ENCODE assay signal across 9 cellular contexts in genomic region chr6:139240161-139241010, GRCh38. TPM values are rescaled to one million over a fixed set of nuclear protein-coding genes. Genes with fewer than 3 reads are reported as not detected.
DNase-seq lines count a peak whose midpoint lies in the region; ATAC-seq and TF ChIP-seq lines count a peak whose summit lies in the region.
"Had no signal": no experiment of that assay in that cellular context is flagged by ENCODE, and none has a peak within 500 bp of the region (broad histone marks: within the 10 kb centered on the region; RNA-seq: fewer than 3 reads in every experiment).

No MANE protein-coding gene starts in this region.

- no peak overlapping the region for H3K4me3 Mint-ChIP-seq in nephron progenitor cell

- no peak for TF ChIP-seq CTCF in nephron progenitor cell (IDR thresholded peaks at IDR 0.05)
- TF ChIP-seq CTCF in foreskin keratinocyte (conservative IDR thresholded peaks at IDR 0.05) = no peak

- DNase-seq in DMS 273 treated with DMSO at 0.1 percent for 48 hours (lab: John Stamatoyannopoulos, UW) = peak; percentile 78
- DNase-seq in NCI-H1105 (lab: John Stamatoyannopoulos, UW) = peak; percentile 56
- peak; percentile 83 for DNase-seq in brain pericyte (ENCODE audit: low read depth, low spot score)
- no peak for DNase-seq in nephron progenitor cell
- no peak for DNase-seq in activated naive CD4-positive, alpha-beta T cell (lab: John Stamatoyannopoulos, UW)
- no peak for DNase-seq in foreskin keratinocyte

- H3K9me3 Mint-ChIP-seq in nephron progenitor cell = peaks cover 7% of the 10 kb centered on the region

- ATAC-seq in GM21619 (IDR thresholded peaks at IDR 0.05; ENCODE audit: unreplicated experiment) = no peak
- ATAC-seq in GM21390 (IDR thresholded peaks at IDR 0.05; ENCODE audit: unreplicated experiment) = no peak
- no peak for ATAC-seq in foreskin keratinocyte

- H3K27ac ChIP-seq in foreskin keratinocyte = no peak overlapping the region

- peak overlapping the region; percentile 24 for H3K27ac Mint-ChIP-seq in nephron progenitor cell

- H3K4me1 ChIP-seq in foreskin keratinocyte = no peaks in the 10 kb centered on the region

- H3K27me3 ChIP-seq in foreskin keratinocyte = no peaks in the 10 kb centered on the region
- H3K27me3 ChIP-seq: dorsolateral prefrontal cortex had no signal

- peaks cover 18% of the 10 kb centered on the region for H3K4me1 Mint-ChIP-seq in nephron progenitor cell

- no peaks in the 10 kb centered on the region for H3K27me3 Mint-ChIP-seq in nephron progenitor cell (ENCODE audit: low read depth, poor library complexity)

- no peaks in the 10 kb centered on the region for H3K36me3 Mint-ChIP-seq in nephron progenitor cell (ENCODE audit: low read depth)

RNA-seq across cellular contexts. Expression of gene TXLNB, which starts 51.4 kb away (rescaled TPM):
- total RNA-seq in foreskin keratinocyte = not detected in 2 replicates
- not detected in 2 replicates for polyA plus RNA-seq in foreskin keratinocyte

Comparison
In these comparisons a context has a peak if more than half of its experiments do, and no peak if none do; other contexts are left out.
1. DNase-seq: peak in DMS 273 treated with DMSO at 0.1 percent for 48 hours (single experiment), NCI-H1105 (single experiment) and brain pericyte (single experiment); none in nephron progenitor cell (single experiment), activated naive CD4-positive, alpha-beta T cell (0 of 4) and foreskin keratinocyte (0 of 2).